In the genomic region with DNA sequence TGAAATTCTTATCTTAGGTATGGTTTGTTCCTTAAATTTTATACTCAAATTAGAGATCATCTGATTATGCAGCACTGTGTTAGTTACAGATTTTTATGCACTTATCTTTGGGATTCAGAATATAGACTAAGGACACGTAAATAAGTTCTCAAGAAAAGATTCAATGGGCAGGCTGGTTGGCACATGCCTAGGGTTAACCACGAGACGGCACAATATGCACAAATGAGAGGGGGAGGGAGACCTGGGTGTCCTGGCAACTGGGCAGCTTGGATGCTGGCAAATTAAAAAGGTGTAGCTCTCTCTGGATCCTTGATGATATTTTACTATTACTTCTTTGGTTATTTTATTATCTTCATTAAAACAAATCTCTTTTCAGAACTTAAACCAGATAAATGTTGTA, we compare ENCODE assay signal across 25 cellular contexts. TPM values are rescaled to one million over a fixed set of nuclear protein-coding genes. Genes with fewer than 3 reads are reported as not detected.
DNase-seq lines count a peak whose midpoint lies in the region; ATAC-seq and TF ChIP-seq lines count a peak whose summit lies in the region.
"Had no signal": no experiment of that assay in that cellular context is flagged by ENCODE, and none has a peak within 500 bp of the region (broad histone marks: within the 10 kb centered on the region; RNA-seq: fewer than 3 reads in every experiment).

No MANE protein-coding gene starts in this region.

- no peak overlapping the region for H2BK12ac ChIP-seq in mesenchymal stem cell (ENCODE audit: low read length in 2 of 2)

- H2BK120ac ChIP-seq in mesenchymal stem cell (ENCODE audit: low read depth, low read length), result no peak overlapping the region

- H2BK15ac ChIP-seq in mesenchymal stem cell (ENCODE audit: low read depth, poor library complexity, severe bottlenecking), result no peak overlapping the region

- TF ChIP-seq CTCF in DND-41 (IDR thresholded peaks at IDR 0.05; ENCODE audit: borderline replicate concordance, extremely low read depth, low read length, poor library complexity, severe bottlenecking) (no peak), hepatocyte (IDR thresholded peaks at IDR 0.05; ENCODE audit: poor library complexity) (no peak), esophagus muscularis mucosa (IDR thresholded peaks at IDR 0.05) (no peak)

- H4K20me1 ChIP-seq in DND-41 (ENCODE audit: insufficient read depth, low read length), result no peaks in the 10 kb centered on the region
- H4K20me1 ChIP-seq in hepatocyte (ENCODE audit: insufficient read depth, poor library complexity, severe bottlenecking), result no peaks in the 10 kb centered on the region
- H4K20me1 ChIP-seq: BLaER1 had no signal

- no peaks in the 10 kb centered on the region for H3K9me2 ChIP-seq in hepatocyte (replicated peaks; ENCODE audit: insufficient read depth)

- H3K4me2 ChIP-seq in DND-41 (ENCODE audit: insufficient read depth, low read length) (no peak overlapping the region), hepatocyte (peak overlapping the region; percentile 43), mesenchymal stem cell (ENCODE audit: low read length, poor library complexity, severe bottlenecking) (no peak overlapping the region)
- H3K4me2 ChIP-seq: BLaER1, PC-9 had no signal

- H2AFZ ChIP-seq in DND-41 (ENCODE audit: low read depth, low read length) (no peak overlapping the region), hepatocyte (no peak overlapping the region), mesenchymal stem cell (ENCODE audit: low read depth, low read length) (no peak overlapping the region)
- H2AFZ ChIP-seq: PC-9 had no signal

- DNase-seq in DND-41 (no peak), adipocyte (ENCODE audit: low read depth) (no peak), hepatocyte (ENCODE audit: low spot score) (no peak), mesenchymal stem cell (no peak), esophagus muscularis mucosa (ENCODE audit: extremely low spot score) (no peak), occipital lobe (lab: John Stamatoyannopoulos, UW) (no peak)
- DNase-seq in stimulated activated naive CD8-positive, alpha-beta T cell treated with anti-CD3 and anti-CD28 coated beads, Interleukin-15, Interleukin-2, amounts not matched to agents 100 U/mL and 50 U/mL, for 24 hours, result no peak
- no peak for DNase-seq in CD8-positive, alpha-beta memory T cell
- DNase-seq: CD4-positive, alpha-beta T cell; COR-L47; Kasumi-1; MV-4-11; NCI-H1105; NCI-H1436 treated with DMSO at 0.1 percent for 48 hours; NCI-H1930; NCI-H2107; NCI-H526 treated with DMSO at 0.1 percent for 48 hours; PC-9; SJCRH30 had no signal

- no peaks in the 10 kb centered on the region for H3K4me1 Mint-ChIP-seq in CD8-positive, alpha-beta memory T cell

- H3K36me3 Mint-ChIP-seq in CD8-positive, alpha-beta memory T cell, result no peaks in the 10 kb centered on the region

- intact Hi-C loops in esophagus muscularis mucosa (cut with DNase I), result no loop called here

- no peak overlapping the region for H2AK5ac ChIP-seq in mesenchymal stem cell (ENCODE audit: low read length, severe bottlenecking)

- no peak for TF ChIP-seq EP300 in esophagus muscularis mucosa (IDR thresholded peaks at IDR 0.05)

- 0 out of 3 replicates have a peak, but pooled peaks have one; percentile 34 for ATAC-seq in DND-41 (ENCODE audit: insufficient read depth, low read depth)
- no peak for ATAC-seq in stimulated activated naive CD8-positive, alpha-beta T cell treated with anti-CD3 and anti-CD28 coated beads, Interleukin-15, Interleukin-2, amounts not matched to agents 100 U/mL and 50 U/mL, for 24 hours
- ATAC-seq: HCT116, Right ventricle myocardium inferior, SK-N-SH treated with all-trans-retinoic acid at 6 μM for 48 hours had no signal

- TF ChIP-seq POLR2A in esophagus muscularis mucosa (IDR thresholded peaks at IDR 0.05; ENCODE audit: low read depth), result no peak

- H3K9me3 ChIP-seq in DND-41 (ENCODE audit: insufficient read depth, low read length, severe bottlenecking) (peaks cover 8% of the 10 kb centered on the region), adipocyte (ENCODE audit: control insufficient read depth, low read length) (peaks cover 9% of the 10 kb centered on the region), hepatocyte (ENCODE audit: low read depth) (no peaks in the 10 kb centered on the region), mesenchymal stem cell (ENCODE audit: control insufficient read depth, low read length) (peaks cover 4% of the 10 kb centered on the region), esophagus muscularis mucosa (peaks cover 0 to 3% (median 0%) of the 10 kb centered on the region in 4 donors)
- H3K9me3 ChIP-seq in CD8-positive, alpha-beta memory T cell (ENCODE audit: low read length), result no peaks in the 10 kb centered on the region
- H3K9me3 ChIP-seq: SJCRH30 had no signal

- H3K4ac ChIP-seq in mesenchymal stem cell (ENCODE audit: low read depth in 1 of 2, low read length in 2 of 2), result no peak overlapping the region

- H3K23ac ChIP-seq in mesenchymal stem cell (ENCODE audit: low read length in 2 of 2), result no peak overlapping the region

- no peak overlapping the region for H3K14ac ChIP-seq in mesenchymal stem cell (ENCODE audit: low read length in 2 of 2)

- no peak overlapping the region for H3K18ac ChIP-seq in mesenchymal stem cell (ENCODE audit: low read depth in 1 of 2, low read length in 2 of 2)

- H3K4me1 ChIP-seq in DND-41 (ENCODE audit: insufficient read depth, low read length) (peaks cover 41% of the 10 kb centered on the region), adipocyte (ENCODE audit: control insufficient read depth, insufficient read depth, low read length) (peaks cover 34% of the 10 kb centered on the region), hepatocyte (ENCODE audit: insufficient read depth) (no peaks in the 10 kb centered on the region), mesenchymal stem cell (ENCODE audit: control insufficient read depth, insufficient read depth, low read depth, low read length) (no peaks in the 10 kb centered on the region), esophagus muscularis mucosa (peaks cover 0 to 6% (median 0%) of the 10 kb centered on the region in 4 donors)
- no peaks in the 10 kb centered on the region for H3K4me1 ChIP-seq in CD8-positive, alpha-beta memory T cell (ENCODE audit: insufficient read depth, low read length)
- H3K4me1 ChIP-seq: SJCRH30 had no signal

- H3K36me3 ChIP-seq in DND-41 (ENCODE audit: insufficient read depth, low read length), result no peaks in the 10 kb centered on the region
- no peaks in the 10 kb centered on the region for H3K36me3 ChIP-seq in adipocyte (ENCODE audit: control insufficient read depth, insufficient read depth, low read length, severe bottlenecking)
- H3K36me3 ChIP-seq in hepatocyte (replicated peaks; ENCODE audit: insufficient read depth, low read depth), result no peaks in the 10 kb centered on the region
- no peaks in the 10 kb centered on the region for H3K36me3 ChIP-seq in mesenchymal stem cell (ENCODE audit: control insufficient read depth in 1 of 2, insufficient read depth in 2 of 2, low read depth in 1 of 2, low read length in 2 of 2)
- H3K36me3 ChIP-seq in esophagus muscularis mucosa, result no peaks in the 10 kb centered on the region
- H3K36me3 ChIP-seq in CD8-positive, alpha-beta memory T cell (ENCODE audit: insufficient read depth, low read length), result no peaks in the 10 kb centered on the region
- H3K36me3 ChIP-seq: BLaER1, SJCRH30 had no signal

- no peak overlapping the region for H3K4me3 Mint-ChIP-seq in CD8-positive, alpha-beta memory T cell
- H3K4me3 Mint-ChIP-seq: CD4-positive, alpha-beta T cell had no signal

- no peaks in the 10 kb centered on the region for H3K9me3 Mint-ChIP-seq in CD8-positive, alpha-beta memory T cell
- H3K9me3 Mint-ChIP-seq: CD4-positive, alpha-beta T cell had no signal

- H3K27ac ChIP-seq in DND-41 (ENCODE audit: low read length) (no peak overlapping the region), hepatocyte (peak overlapping the region; percentile 7), mesenchymal stem cell (ENCODE audit: low read length, poor library complexity, severe bottlenecking) (no peak overlapping the region), esophagus muscularis mucosa (replicated peaks in 1 of 4) (no peak overlapping the region)
- H3K27ac ChIP-seq in CD8-positive, alpha-beta memory T cell (ENCODE audit: low read depth, low read length), result no peak overlapping the region
- H3K27ac ChIP-seq: BLaER1, PC-9, SJCRH30 had no signal

- no peak overlapping the region for H2BK5ac ChIP-seq in mesenchymal stem cell (ENCODE audit: low read depth, low read length, poor library complexity, severe bottlenecking)

- POLR2A ChIA-PET in CD8-positive, alpha-beta memory T cell (lab: Charles Lee), result no interaction called here

- H3K27me3 Mint-ChIP-seq in CD8-positive, alpha-beta memory T cell, result peaks cover 5 to 18% of the 10 kb centered on the region in 2 donors

- CTCF ChIA-PET in CD8-positive, alpha-beta memory T cell (lab: Charles Lee), result no interaction called here

- H3K4me3 ChIP-seq in DND-41 (ENCODE audit: low read depth in 1 of 2, low read length in 2 of 2) (no peak overlapping the region), adipocyte (ENCODE audit: low read length) (peak overlapping the region; percentile 71), hepatocyte (no peak overlapping the region), mesenchymal stem cell (ENCODE audit: insufficient read depth in 1 of 2, low read depth in 1 of 2, low read length in 2 of 2) (peak overlapping the region in 1 of 2 experiments; percentile 59), esophagus muscularis mucosa (no peak overlapping the region)
- no peak overlapping the region for H3K4me3 ChIP-seq in CD8-positive, alpha-beta memory T cell (ENCODE audit: low read length)
- H3K4me3 ChIP-seq: BLaER1, PC-9, SJCRH30 had no signal

- H3K27me3 ChIP-seq in DND-41 (ENCODE audit: insufficient read depth, low read length, poor library complexity) (no peaks in the 10 kb centered on the region), adipocyte (replicated peaks; ENCODE audit: control insufficient read depth, insufficient read depth, low read length) (no peaks in the 10 kb centered on the region), hepatocyte (no peaks in the 10 kb centered on the region), mesenchymal stem cell (ENCODE audit: control insufficient read depth in 1 of 2, insufficient read depth in 1 of 2, low read length in 2 of 2) (no peaks in the 10 kb centered on the region), esophagus muscularis mucosa (no peaks in the 10 kb centered on the region)
- H3K27me3 ChIP-seq in CD8-positive, alpha-beta memory T cell (ENCODE audit: insufficient read depth, low read length, poor library complexity, severe bottlenecking), result no peaks in the 10 kb centered on the region
- H3K27me3 ChIP-seq: BLaER1, SJCRH30 had no signal

- H3K79me2 ChIP-seq in DND-41 (ENCODE audit: insufficient read depth, low read length) (no peaks in the 10 kb centered on the region), hepatocyte (no peaks in the 10 kb centered on the region)

- H4K8ac ChIP-seq in mesenchymal stem cell (ENCODE audit: low read length), result peak overlapping the region; percentile 36

- H4K91ac ChIP-seq in mesenchymal stem cell (ENCODE audit: low read length), result no peak overlapping the region

- H3K9ac ChIP-seq in DND-41 (ENCODE audit: low read depth, low read length) (no peak overlapping the region), adipocyte (ENCODE audit: low read length) (peak overlapping the region; percentile 73), mesenchymal stem cell (ENCODE audit: low read length) (peak overlapping the region; percentile 51)
- H3K9ac ChIP-seq: BLaER1 had no signal

- H3K27ac Mint-ChIP-seq in CD8-positive, alpha-beta memory T cell, result no peak overlapping the region
- H3K27ac Mint-ChIP-seq: CD4-positive, alpha-beta T cell had no signal

- WGBS in hepatocyte (ENCODE audit: low lambda C conversion rate, missing lambda C conversion rate), result 89% methylated on average over 3 of the region's 3 CpGs
- WGBS in mesenchymal stem cell, result over 99% methylated on average over 3 of the region's 3 CpGs
- 77% methylated on average over 3 of the region's 3 CpGs for WGBS in esophagus muscularis mucosa

- H3K79me1 ChIP-seq in mesenchymal stem cell (replicated peaks; ENCODE audit: low read length, poor library complexity, severe bottlenecking), result no peaks in the 10 kb centered on the region

RNA-seq across cellular contexts. Expression of a gene that starts 0.7 kb away (rescaled TPM):
- 88.5 and 94.0 TPM in 2 replicates for total RNA-seq in hepatocyte
- polyA plus RNA-seq in hepatocyte, result 30.5 and 47.8 TPM in 2 replicates
- polyA plus RNA-seq in mesenchymal stem cell (2013, experiment 1 of 2), result 0.10 TPM
- polyA plus RNA-seq in mesenchymal stem cell (2013, experiment 2 of 2), result 0.16 TPM
- total RNA-seq in esophagus muscularis mucosa, result not detected
- not detected for total RNA-seq in occipital lobe
- not detected for total RNA-seq in CD8-positive, alpha-beta memory T cell
- polyA plus RNA-seq in CD8-positive, alpha-beta memory T cell, result not detected
- total RNA-seq: CD4-positive, alpha-beta T cell; MCF 10A; Right ventricle myocardium inferior; SJCRH30 had no signal
- polyA plus RNA-seq: AG04450 had no signal

RNA-seq across cellular contexts. Expression of a gene that starts 58.9 kb away (rescaled TPM):
- total RNA-seq in hepatocyte, result 0.80 and 1.7 TPM in 2 replicates
- polyA plus RNA-seq in hepatocyte, result 0.40 and 0.45 TPM in 2 replicates
- polyA plus RNA-seq in mesenchymal stem cell (2013, experiment 1 of 2), result 20.8 TPM
- polyA plus RNA-seq in mesenchymal stem cell (2013, experiment 2 of 2), result 21.5 TPM
- total RNA-seq in esophagus muscularis mucosa, result under 1 TPM; under 0.01 to 0.33 (median 0.15) TPM
- total RNA-seq in occipital lobe, result 1.2 TPM
- not detected for total RNA-seq in CD8-positive, alpha-beta memory T cell
- polyA plus RNA-seq in CD8-positive, alpha-beta memory T cell, result not detected
- total RNA-seq: CD4-positive, alpha-beta T cell; MCF 10A; PC-9 had no signal
- polyA plus RNA-seq: AG04450 had no signal

Comparison
In these comparisons a context has a peak if more than half of its experiments do, and no peak if none do; other contexts are left out.
1. RNA of a gene that starts 0.7 kb away (total RNA-seq): 88.5 to 94.0 TPM in hepatocyte; not detected in esophagus muscularis mucosa, not detected in occipital lobe (single experiment) and not detected in CD8-positive, alpha-beta memory T cell; every median in the first group is over 10 times any median in the second.